In genomic region chr13:54241719-54242118, GRCh38 we compare ENCODE assay signal across 15 cellular contexts.
DNase-seq lines count a peak whose midpoint lies in the region; ATAC-seq, FAIRE-seq and TF ChIP-seq lines count a peak whose summit lies in the region.
"Had no signal": no experiment of that assay in that cellular context is flagged by ENCODE, and none has a peak within 500 bp of the region (broad histone marks: within the 10 kb centered on the region; RNA-seq: fewer than 3 reads in every experiment).

No MANE protein-coding gene starts in this region.

- H3F3A ChIP-seq in PC-3 (ENCODE audit: low read length, unreplicated experiment): no peaks in the 10 kb centered on the region

- no peak overlapping the region for H3K56ac ChIP-seq in H1 (replicated peaks; ENCODE audit: insufficient read length, low read depth, low read length)

- TF ChIP-seq RAD21 in H1 (IDR thresholded peaks at IDR 0.05 in 1 of 2, conservative IDR thresholded peaks at IDR 0.05 in 1 of 2; ENCODE audit: low read depth in 2 of 2, low read length in 2 of 2): no peak

- intact Hi-C loops in PC-3 (cut with micrococcal nuclease): no loop called here

- no peaks in the 10 kb centered on the region; a peak in 1 of 8 replicates for H3K36me3 ChIP-seq in H1 (ENCODE audit: control insufficient read depth in 2 of 4, insufficient read depth in 4 of 4, low read length in 3 of 4)
- no peaks in the 10 kb centered on the region for H3K36me3 ChIP-seq in PC-3 (ENCODE audit: low read depth, low read length)

- TF ChIP-seq EP300 in H1 (IDR thresholded peaks at IDR 0.05; ENCODE audit: borderline replicate concordance in 1 of 2, low read depth in 2 of 2, low read length in 2 of 2): no peak

- no peaks in the 10 kb centered on the region; a peak in 1 of 7 replicates for H3K4me1 ChIP-seq in H1 (replicated peaks in 1 of 4; ENCODE audit: control insufficient read depth in 3 of 4, insufficient read depth in 4 of 4, low read length in 3 of 4)
- H3K4me1 ChIP-seq in PC-3 (ENCODE audit: insufficient read depth, low read length): no peaks in the 10 kb centered on the region

- no peaks in the 10 kb centered on the region for H3K23me2 ChIP-seq in H1 (ENCODE audit: low read depth, low read length)

- no peaks in the 10 kb centered on the region for H3K27me3 ChIP-seq in H1 (replicated peaks in 1 of 4; ENCODE audit: control insufficient read depth in 3 of 4, extremely low read depth in 1 of 4, insufficient read depth in 3 of 4, low read length in 3 of 4)
- no peaks in the 10 kb centered on the region for H3K27me3 ChIP-seq in PC-3 (ENCODE audit: low read length)

- no peaks in the 10 kb centered on the region for H3K79me2 ChIP-seq in H1 (ENCODE audit: control insufficient read depth in 1 of 2, insufficient read depth in 2 of 2, low read length in 2 of 2)
- H3K79me2 ChIP-seq in PC-3 (ENCODE audit: low read length): no peaks in the 10 kb centered on the region

- H2BK20ac ChIP-seq in H1 (ENCODE audit: low read length): no peak overlapping the region

- no peak overlapping the region for H3K23ac ChIP-seq in H1 (ENCODE audit: insufficient read length)

- H4K91ac ChIP-seq in H1 (replicated peaks; ENCODE audit: insufficient read length, low read length): no peak overlapping the region

- no peak overlapping the region for H3K27ac ChIP-seq in H1 (ENCODE audit: low read depth, low read length)
- no peak overlapping the region for H3K27ac ChIP-seq in PC-3 (ENCODE audit: low read length)

- H3K9me2 ChIP-seq in PC-3 (replicated peaks; ENCODE audit: low read length): no peaks in the 10 kb centered on the region

- H3K9ac ChIP-seq in H1 (replicated peaks in 1 of 4; ENCODE audit: extremely low read depth in 1 of 4, low read depth in 3 of 4, low read length in 3 of 4) (no peak overlapping the region), PC-3 (ENCODE audit: low read length) (no peak overlapping the region)

- CTCF ChIA-PET in H1 (lab: Charles Lee; ENCODE audit: partially characterized antibody) (no interaction called here), PC-3 (lab: Charles Lee) (no interaction called here)

- no TSS peak for BruUV-seq in PC-3 (replicated peaks; lab: Mats Ljungman, UMichigan)

- H2AK5ac ChIP-seq in H1 (ENCODE audit: low read depth, low read length): no peak overlapping the region

- no peak overlapping the region for H2BK12ac ChIP-seq in H1 (ENCODE audit: low read depth, low read length)

- H2BK120ac ChIP-seq in H1 (replicated peaks; ENCODE audit: low read depth, low read length): no peak overlapping the region

- H2BK15ac ChIP-seq in H1 (ENCODE audit: low read length): no peak overlapping the region

- no peak overlapping the region for H3K4me2 ChIP-seq in H1 (ENCODE audit: insufficient read depth in 1 of 2, low read depth in 2 of 2, low read length in 2 of 2)
- H3K4me2 ChIP-seq in PC-3 (ENCODE audit: low read length): no peak overlapping the region

- H2AFZ ChIP-seq in H1 (ENCODE audit: low read length) (0 out of 2 replicates have a peak overlapping the region, but pooled peaks have one; percentile 42), PC-3 (ENCODE audit: low read length) (no peak overlapping the region)

- H3K79me1 ChIP-seq in H1 (ENCODE audit: low read depth, low read length): no peaks in the 10 kb centered on the region

- no peaks in the 10 kb centered on the region for H3K9me3 ChIP-seq in H1 (ENCODE audit: insufficient read depth in 2 of 2, low read depth in 1 of 2, low read length in 1 of 2)
- no peaks in the 10 kb centered on the region for H3K9me3 ChIP-seq in PC-3 (ENCODE audit: low read length)

- no peak for FAIRE-seq in H1 (lab: Jason Lieb, UNC)
- no peak for FAIRE-seq in urothelium cell line (lab: Jason Lieb, UNC)
- FAIRE-seq: D721Med had no signal

- H2BK5ac ChIP-seq in H1 (ENCODE audit: low read depth, low read length): no peak overlapping the region

- no peak overlapping the region for H3K18ac ChIP-seq in H1 (ENCODE audit: extremely low read depth, low read length)

- no peak for TF ChIP-seq POLR2A in H1 (IDR thresholded peaks at IDR 0.05; ENCODE audit: control extremely low read depth in 1 of 2, low read depth in 2 of 2, low read length in 2 of 2)

- no peak overlapping the region for H3K14ac ChIP-seq in H1 (ENCODE audit: insufficient read length)

- POLR2A ChIA-PET in H1 (lab: Charles Lee; ENCODE audit: partially characterized antibody): no interaction called here
- POLR2A ChIA-PET in PC-3 (lab: Charles Lee; ENCODE audit: unreplicated experiment): no interaction called here

- H4K8ac ChIP-seq in H1 (ENCODE audit: extremely low read depth, insufficient read depth, low read length): no peak overlapping the region

- H3K4ac ChIP-seq in H1 (replicated peaks; ENCODE audit: insufficient read length, low read depth, low read length): no peak overlapping the region

- ATAC-seq in PC-3: no peak
- ATAC-seq: natural killer cell had no signal

- H4K5ac ChIP-seq in H1 (ENCODE audit: insufficient read length, low read depth, low read length): no peak overlapping the region

- no peaks in the 10 kb centered on the region for H4K20me1 ChIP-seq in H1 (replicated peaks in 1 of 2; ENCODE audit: control insufficient read depth in 1 of 2, insufficient read depth in 2 of 2, low read length in 2 of 2)
- H4K20me1 ChIP-seq in PC-3 (ENCODE audit: low read length): no peaks in the 10 kb centered on the region

- DNase-seq in DMS 273 treated with DMSO at 0.1 percent for 48 hours (lab: John Stamatoyannopoulos, UW): peak; percentile 23
- peak; percentile 50 for DNase-seq in NCI-H1436 treated with DMSO at 0.1 percent for 48 hours (lab: John Stamatoyannopoulos, UW)
- DNase-seq in NCI-H510A treated with DMSO at 0.1 percent for 48 hours (lab: John Stamatoyannopoulos, UW): peak; percentile 91
- no peak for DNase-seq in H1 (ENCODE audit: low read depth in 1 of 2, low spot score in 2 of 2)
- no peak for DNase-seq in LoVo (ENCODE audit: low spot score)
- DNase-seq in urothelium cell line (ENCODE audit: low spot score): no peak
- no peak for DNase-seq in PC-3
- DNase-seq in DMS114 treated with DMSO at 0.1 percent for 48 hours (lab: John Stamatoyannopoulos, UW; ENCODE audit: unreplicated experiment): no peak
- DNase-seq: activated CD4-positive, alpha-beta T cell treated with anti-CD3 and anti-CD28 coated beads, Interleukin-2, amount 10 ng/mL, durations not matched to agents 7 days and 5 days; aorta; natural killer cell; stimulated activated CD4-positive, alpha-beta T cell treated with anti-CD3 and anti-CD28 coated beads, Interleukin-2, amount 100 ng/mL, for 24 hours; T-helper 2 cell; trophoblast cell had no signal

- TF ChIP-seq CTCF in H1 (IDR thresholded peaks at IDR 0.05; ENCODE audit: control extremely low read depth in 1 of 3, insufficient read depth in 1 of 3, low read depth in 1 of 3, low read length in 3 of 3): no peak
- no peak for TF ChIP-seq CTCF in PC-3 (conservative IDR thresholded peaks at IDR 0.05; ENCODE audit: low read depth, low read length)

- H3K4me3 ChIP-seq in H1 (ENCODE audit: extremely low read depth in 1 of 4, insufficient read depth in 2 of 4, low read depth in 3 of 4, low read length in 4 of 4) (no peak overlapping the region), PC-3 (ENCODE audit: low read length) (no peak overlapping the region)

TF ChIP-seq in H1, 55 proteins besides CTCF, POLR2A, EP300 and RAD21 (continues in another document):
- TF ChIP-seq TBP (IDR thresholded peaks at IDR 0.05; ENCODE audit: low read depth, low read length): no peak

Comparison
In these comparisons a context has a peak if more than half of its experiments do, and no peak if none do; other contexts are left out.
1. DNase-seq: peak in DMS 273 treated with DMSO at 0.1 percent for 48 hours (single experiment), NCI-H1436 treated with DMSO at 0.1 percent for 48 hours (single experiment) and NCI-H510A treated with DMSO at 0.1 percent for 48 hours (single experiment); none in H1 (0 of 2), LoVo (single experiment), urothelium cell line (single experiment), PC-3 (single experiment) and DMS114 treated with DMSO at 0.1 percent for 48 hours (single experiment).